In genomic region chr6:75424610-75425548, GRCh38 we compare ENCODE assay signal across 15 cellular contexts.
DNase-seq lines count a peak whose midpoint lies in the region; ATAC-seq and TF ChIP-seq lines count a peak whose summit lies in the region.
"Had no signal": no experiment of that assay in that cellular context is flagged by ENCODE, and none has a peak within 500 bp of the region (broad histone marks: within the 10 kb centered on the region; RNA-seq: fewer than 3 reads in every experiment).

No MANE protein-coding gene starts in this region.

- H3K4me3 Mint-ChIP-seq in type B pancreatic cell, result peak overlapping the region; percentile 12
- no peak overlapping the region for H3K4me3 Mint-ChIP-seq in natural killer cell treated with Interleukin-12 subunit alpha and Interleukin-12 subunit beta and Interleukin-15 and Interleukin-18, amount 100 ng/mL, for 72 hours
- H3K4me3 Mint-ChIP-seq: activated T-helper 1 cell treated with anti-CD3 and anti-CD28 coated beads, Interleukin-12 subunit alpha, Interleukin-12 subunit beta, Interleukin-2, Interleukin-4 antibody, amounts not matched to agents 30 ng/mL and 10 ng/mL and 1 ng/mL, durations not matched to agents 14 hours and 24 hours and 36 hours had no signal

- intact Hi-C loops in left ventricle myocardium inferior (cut with micrococcal nuclease) (loop anchor here (10.0 kb wide), 1 partner anchor 70 kb away; the partner anchor contains the start of gene FILIP1), right cardiac atrium (cut with DNase I) (loop anchor here in 2 of 4 donors (10.0 kb wide), 2 partner anchors 60 to 70 kb away; partner anchors contain the start of gene FILIP1 (in 1 of the 2)), upper lobe of right lung (cut with DNase I) (no loop called here), dorsolateral prefrontal cortex (cut with DNase I) (no loop called here)

- H3K4me1 Mint-ChIP-seq in type B pancreatic cell (ENCODE audit: unreplicated experiment), result peaks cover 12% of the 10 kb centered on the region
- peaks cover 0 to 9% of the 10 kb centered on the region in 2 donors for H3K4me1 Mint-ChIP-seq in natural killer cell treated with Interleukin-12 subunit alpha and Interleukin-12 subunit beta and Interleukin-15 and Interleukin-18, amount 100 ng/mL, for 72 hours (ENCODE audit: low read depth in 2 of 2)

- no peaks in the 10 kb centered on the region for H3K79me2 ChIP-seq in fibroblast of lung (ENCODE audit: control insufficient read depth, insufficient read depth, low read length)

- TF ChIP-seq CTCF in left ventricle myocardium inferior (IDR thresholded peaks at IDR 0.05; ENCODE audit: borderline replicate concordance), result no peak
- TF ChIP-seq CTCF in fibroblast of lung (conservative IDR thresholded peaks at IDR 0.05 in 1 of 2, IDR thresholded peaks at IDR 0.05 in 1 of 2; ENCODE audit: low read depth in 1 of 2, low read length in 2 of 2), result no peak
- no peak for TF ChIP-seq CTCF in type B pancreatic cell (conservative IDR thresholded peaks at IDR 0.05)
- no peak for TF ChIP-seq CTCF in upper lobe of right lung (IDR thresholded peaks at IDR 0.05)
- TF ChIP-seq CTCF in dorsolateral prefrontal cortex (IDR thresholded peaks at IDR 0.05 in 54 of 56, conservative IDR thresholded peaks at IDR 0.05 in 2 of 56; ENCODE audit: low read depth in 1 of 56, partially characterized antibody in 56 of 56), result no peak

- peak overlapping the region; percentile 60 for H3K4me2 ChIP-seq in fibroblast of lung (ENCODE audit: extremely low read depth, insufficient read depth, low read length)
- H3K4me2 ChIP-seq: smooth muscle cell had no signal

- H3K36me3 Mint-ChIP-seq in type B pancreatic cell, result no peaks in the 10 kb centered on the region
- H3K36me3 Mint-ChIP-seq in natural killer cell treated with Interleukin-12 subunit alpha and Interleukin-12 subunit beta and Interleukin-15 and Interleukin-18, amount 100 ng/mL, for 72 hours, result no peaks in the 10 kb centered on the region

- H3K4me1 ChIP-seq in left ventricle myocardium inferior, result peaks cover 98% of the 10 kb centered on the region
- H3K4me1 ChIP-seq in right cardiac atrium (ENCODE audit: control insufficient read depth, insufficient read depth, low read length), result peaks cover 14% of the 10 kb centered on the region
- H3K4me1 ChIP-seq in fibroblast of lung (ENCODE audit: control insufficient read depth, extremely low read depth, insufficient read depth, low read length), result peaks cover 3% of the 10 kb centered on the region
- H3K4me1 ChIP-seq in upper lobe of right lung, result no peaks in the 10 kb centered on the region

- H2AFZ ChIP-seq in fibroblast of lung (ENCODE audit: low read length), result no peak overlapping the region

- WGBS in right cardiac atrium, result 67% methylated on average over 4 of the region's 4 CpGs

- no peaks in the 10 kb centered on the region for H3K27me3 Mint-ChIP-seq in type B pancreatic cell
- H3K27me3 Mint-ChIP-seq in natural killer cell treated with Interleukin-12 subunit alpha and Interleukin-12 subunit beta and Interleukin-15 and Interleukin-18, amount 100 ng/mL, for 72 hours, result peaks cover 0 to 5% of the 10 kb centered on the region in 2 donors

- H3K9ac ChIP-seq in fibroblast of lung (ENCODE audit: insufficient read depth, low read length), result no peak overlapping the region

- H3K36me3 ChIP-seq in left ventricle myocardium inferior (no peaks in the 10 kb centered on the region), fibroblast of lung (ENCODE audit: control insufficient read depth, insufficient read depth, low read length) (no peaks in the 10 kb centered on the region), upper lobe of right lung (no peaks in the 10 kb centered on the region)
- H3K36me3 ChIP-seq: MG63, SJCRH30 had no signal

- H3K4me3 ChIP-seq in left ventricle myocardium inferior (no peak overlapping the region), right cardiac atrium (ENCODE audit: low read length) (no peak overlapping the region), fibroblast of lung (replicated peaks in 1 of 4; ENCODE audit: control extremely low read depth in 1 of 4, insufficient read depth in 1 of 4, low read depth in 3 of 4, low read length in 4 of 4) (no peak overlapping the region), upper lobe of right lung (no peak overlapping the region), dorsolateral prefrontal cortex (no peak overlapping the region)
- H3K4me3 ChIP-seq: MG63, SJCRH30, smooth muscle cell had no signal

- no peak for DNase-seq in left ventricle myocardium inferior
- no peak for DNase-seq in right cardiac atrium
- peak; percentile 11 for DNase-seq in RPMI8226
- DNase-seq in fibroblast of lung (ENCODE audit: low read depth in 2 of 2), result peak in 1 of 2 donors; percentile 58
- DNase-seq in type B pancreatic cell (ENCODE audit: extremely low spot score, unreplicated experiment), result no peak
- DNase-seq in upper lobe of right lung, result no peak
- DNase-seq in natural killer cell treated with Interleukin-12 subunit alpha and Interleukin-12 subunit beta and Interleukin-15 and Interleukin-18, amount 100 ng/mL, for 72 hours (ENCODE audit: low spot score), result no peak
- no peak for DNase-seq in dorsolateral prefrontal cortex
- DNase-seq: activated CD4-positive, alpha-beta T cell treated with anti-CD3 and anti-CD28 coated beads, Interleukin-2, amount 50 U/mL, for 48 hours; mesendoderm; MG63; NK-92 treated with Interleukin-12 subunit alpha and Interleukin-12 subunit beta, amount 100 ng/mL, for 24 hours; SJCRH30 had no signal

- no peaks in the 10 kb centered on the region for H4K20me1 ChIP-seq in fibroblast of lung (ENCODE audit: control insufficient read depth, extremely low read depth, insufficient read depth, low read length)

- H3K27ac ChIP-seq in left ventricle myocardium inferior (replicated peaks) (peak overlapping the region; percentile 2), right cardiac atrium (ENCODE audit: low read length) (no peak overlapping the region), fibroblast of lung (ENCODE audit: insufficient read depth, low read length) (no peak overlapping the region), upper lobe of right lung (no peak overlapping the region), dorsolateral prefrontal cortex (no peak overlapping the region)
- H3K27ac ChIP-seq: SJCRH30 had no signal

- H3K9me3 ChIP-seq in left ventricle myocardium inferior (replicated peaks), result no peaks in the 10 kb centered on the region
- H3K9me3 ChIP-seq in right cardiac atrium (ENCODE audit: control insufficient read depth, low read length), result no peaks in the 10 kb centered on the region
- no peaks in the 10 kb centered on the region for H3K9me3 ChIP-seq in fibroblast of lung (ENCODE audit: control insufficient read depth, insufficient read depth, low read depth, low read length)
- no peaks in the 10 kb centered on the region for H3K9me3 ChIP-seq in upper lobe of right lung
- H3K9me3 ChIP-seq: MG63, SJCRH30 had no signal

- no peak for ATAC-seq in right cardiac atrium
- no peak for ATAC-seq in upper lobe of right lung
- no peak for ATAC-seq in natural killer cell treated with Interleukin-12 subunit alpha and Interleukin-12 subunit beta and Interleukin-15 and Interleukin-18, amount 100 ng/mL, for 72 hours

- H3K9me3 Mint-ChIP-seq in type B pancreatic cell, result peaks cover 4% of the 10 kb centered on the region
- no peaks in the 10 kb centered on the region for H3K9me3 Mint-ChIP-seq in natural killer cell treated with Interleukin-12 subunit alpha and Interleukin-12 subunit beta and Interleukin-15 and Interleukin-18, amount 100 ng/mL, for 72 hours
- H3K9me3 Mint-ChIP-seq: activated T-helper 1 cell treated with anti-CD3 and anti-CD28 coated beads, Interleukin-12 subunit alpha, Interleukin-12 subunit beta, Interleukin-2, Interleukin-4 antibody, amounts not matched to agents 30 ng/mL and 10 ng/mL and 1 ng/mL, durations not matched to agents 14 hours and 24 hours and 36 hours had no signal

- H3K27me3 ChIP-seq in left ventricle myocardium inferior (ENCODE audit: low read depth) (no peaks in the 10 kb centered on the region), right cardiac atrium (ENCODE audit: control insufficient read depth, insufficient read depth) (no peaks in the 10 kb centered on the region), fibroblast of lung (ENCODE audit: control insufficient read depth, insufficient read depth, low read length) (no peaks in the 10 kb centered on the region), upper lobe of right lung (no peaks in the 10 kb centered on the region), dorsolateral prefrontal cortex (no peaks in the 10 kb centered on the region)
- H3K27me3 ChIP-seq: MG63, SJCRH30 had no signal

- H3K27ac Mint-ChIP-seq in type B pancreatic cell, result peak overlapping the region; percentile 77
- no peak overlapping the region for H3K27ac Mint-ChIP-seq in natural killer cell treated with Interleukin-12 subunit alpha and Interleukin-12 subunit beta and Interleukin-15 and Interleukin-18, amount 100 ng/mL, for 72 hours
- H3K27ac Mint-ChIP-seq: activated T-helper 1 cell treated with anti-CD3 and anti-CD28 coated beads, Interleukin-12 subunit alpha, Interleukin-12 subunit beta, Interleukin-2, Interleukin-4 antibody, amounts not matched to agents 30 ng/mL and 10 ng/mL and 1 ng/mL, durations not matched to agents 14 hours and 24 hours and 36 hours had no signal
